11 cellular contexts compared by ENCODE assay signal in the genomic region with DNA sequence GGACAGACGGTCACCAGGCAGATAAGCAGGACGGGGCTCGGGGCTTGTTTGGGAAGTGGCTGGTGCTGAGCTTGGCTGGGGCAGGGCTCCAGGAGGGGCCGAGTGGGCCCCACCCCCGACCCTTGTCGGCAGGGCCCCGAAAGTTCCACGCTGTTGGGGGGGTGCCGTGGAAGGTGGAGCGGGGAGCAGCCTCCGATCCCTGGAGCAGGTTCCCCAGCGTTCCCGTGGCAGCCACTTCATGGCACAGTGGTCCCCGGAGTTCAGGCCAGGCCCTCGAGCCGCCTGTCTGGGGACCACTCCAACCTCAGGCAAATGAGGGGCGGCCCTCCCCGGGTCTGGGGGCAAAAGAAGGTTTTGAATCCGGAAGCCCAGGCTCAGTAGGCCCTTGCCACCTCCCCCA. TPM values are rescaled to one million over a fixed set of nuclear protein-coding genes. Genes with fewer than 3 reads are reported as not detected.
DNase-seq lines count a peak whose midpoint lies in the region; ATAC-seq and TF ChIP-seq lines count a peak whose summit lies in the region.
"Had no signal": no experiment of that assay in that cellular context is flagged by ENCODE, and none has a peak within 500 bp of the region (broad histone marks: within the 10 kb centered on the region; RNA-seq: fewer than 3 reads in every experiment).

No MANE protein-coding gene starts in this region.

- H3K4me1 ChIP-seq in RWPE2 (ENCODE audit: insufficient read depth, poor library complexity, severe bottlenecking) (peaks cover 51% of the 10 kb centered on the region), ovary (ENCODE audit: insufficient read depth) (peaks cover 66% of the 10 kb centered on the region), transverse colon (peaks cover 47 to 59% (median 49%) of the 10 kb centered on the region in 4 donors)

- TF ChIP-seq POLR2A in ovary (IDR thresholded peaks at IDR 0.05) (no peak), transverse colon (IDR thresholded peaks at IDR 0.05) (no peak)

- no peak for ATAC-seq in RWPE2 (ENCODE audit: low read depth)
- no peak for ATAC-seq in GM21515 (IDR thresholded peaks at IDR 0.05; ENCODE audit: unreplicated experiment)
- ATAC-seq in HG03432 (IDR thresholded peaks at IDR 0.05; ENCODE audit: unreplicated experiment) = no peak

- no peak for TF ChIP-seq CTCF in RWPE2 (IDR thresholded peaks at IDR 0.05; ENCODE audit: poor library complexity, severe bottlenecking)
- TF ChIP-seq CTCF in ovary (IDR thresholded peaks at IDR 0.05) = no peak
- TF ChIP-seq CTCF in transverse colon (IDR thresholded peaks at IDR 0.05) = no peak

- intact Hi-C loops in ovary (cut with DNase I) (no loop called here), transverse colon (cut with DNase I; ENCODE audit: low total_unique reads) (no loop called here)

- DNase-seq in RWPE2 (ENCODE audit: low spot score) (no peak), ovary (peak in 1 of 5 donors; percentile 67), transverse colon (no peak)
- DNase-seq in activated effector memory CD4-positive, alpha-beta T cell treated with Interleukin-2 at 50 U/mL for 16 hours = no peak
- DNase-seq: H9; MM.1S; stimulated activated CD4-positive, alpha-beta T cell treated with anti-CD3 and anti-CD28 coated beads, Interleukin-2, amount 100 ng/mL, for 24 hours; SW 1271 had no signal

- WGBS in ovary, 3 donors = 31 to 61% (median 33%) methylated on average over 19 of the region's 19 CpGs
- 90 to 100% methylated on average over 1 to 12 of the region's 19 CpGs for WGBS in transverse colon (ENCODE audit: low coverage in 1 of 2), 2 donors

- H3K9me3 ChIP-seq in RWPE2 (ENCODE audit: severe bottlenecking) (no peaks in the 10 kb centered on the region), ovary (no peaks in the 10 kb centered on the region), transverse colon (no peaks in the 10 kb centered on the region)

- no peaks in the 10 kb centered on the region for H3K27me3 ChIP-seq in RWPE2 (ENCODE audit: insufficient read depth, poor library complexity, severe bottlenecking)
- no peaks in the 10 kb centered on the region for H3K27me3 ChIP-seq in ovary
- H3K27me3 ChIP-seq in transverse colon = no peaks in the 10 kb centered on the region

- H3K36me3 ChIP-seq in RWPE2 (ENCODE audit: low read depth) (peaks cover 93% of the 10 kb centered on the region), ovary (no peaks in the 10 kb centered on the region), transverse colon (peaks cover 0 to 6% (median under 1%) of the 10 kb centered on the region in 4 donors)

- H3K4me3 ChIP-seq in RWPE2 (ENCODE audit: severe bottlenecking) (no peak overlapping the region), ovary (no peak overlapping the region), transverse colon (no peak overlapping the region)

- in situ Hi-C loops in transverse colon (cut with MboI; ENCODE audit: low pct_ligation_motif_present in 1 of 4, low pct_unique_long_range_greater_than_20kb in 1 of 4, low sequenced_read_pairs in 3 of 4) = loop anchor here in 1 of 4 donors (25.0 kb wide), 1 partner anchor 434 kb away; a partner anchor contains a TSS

- no peak for TF ChIP-seq EP300 in ovary (IDR thresholded peaks at IDR 0.05)
- TF ChIP-seq EP300 in transverse colon (IDR thresholded peaks at IDR 0.05; ENCODE audit: low read depth) = no peak

- H3K27ac ChIP-seq in RWPE2 (ENCODE audit: poor library complexity, severe bottlenecking) = peak overlapping the region; percentile 92
- peak overlapping the region; percentile 91 for H3K27ac ChIP-seq in cingulate gyrus (ENCODE audit: low read depth, low read length)
- peak overlapping the region; percentile 84 to 88 for H3K27ac ChIP-seq in ovary
- H3K27ac ChIP-seq in transverse colon = peak overlapping the region; percentile 75 to 82 (median 77)

RNA-seq across cellular contexts. Expression of a gene that starts 46.7 kb away (rescaled TPM):
- total RNA-seq in ovary (10 to 100 TPM in 6 of 7 donors, 1 to 10 TPM in 1; 9.7 to 41.0 (median 34.0) TPM), transverse colon (10 to 100 TPM; 52.0 to 88.1 (median 74.7) TPM)
- polyA plus RNA-seq in ovary = 10 to 100 TPM; 12.8 to 16.0 TPM
